In genomic region chr10:96921655-96922054, GRCh38 we compare ENCODE assay signal across 26 cellular contexts.
"Had no signal": no experiment of that assay in that cellular context is flagged by ENCODE, and none has a peak within 500 bp of the region (broad histone marks: within the 10 kb centered on the region; RNA-seq: fewer than 3 reads in every experiment).

No MANE protein-coding gene starts in this region.

- H3K36me3 ChIP-seq: breast epithelium, lower lobe of right lung had no signal

- H3K9me3 ChIP-seq: breast epithelium, esophagus muscularis mucosa, lower lobe of right lung, vagina had no signal

- ATAC-seq: activated naive CD8-positive, alpha-beta T cell treated with anti-CD3 and anti-CD28 coated beads, Interleukin-2, amount 50 U/mL, for 24 hours; activated T-cell treated with anti-CD3 and anti-CD28 coated beads, Interleukin-2, amount 50 U/mL, for 4 hours; activated T-helper 17 cell treated with anti-CD3 and anti-CD28 coated beads, Interleukin-2, amount 50 U/mL, for 72 hours; left lobe of liver; lower lobe of right lung; sciatic nerve; stimulated activated memory B cell treated with anti-CD40 and anti-IgM and Interleukin-4, amounts not matched to agents 10 μg/mL and 1 μg/mL and 100 μg/mL, for 72 hours; stimulated activated naive CD8-positive, alpha-beta T cell treated with anti-CD3 and anti-CD28 coated beads, Interleukin-15, amount 100 ng/mL, for 72 hours; T-helper 17 cell had no signal

- H3K4me1 ChIP-seq: breast epithelium, lower lobe of right lung, vagina had no signal

- H3K4me2 ChIP-seq: smooth muscle cell had no signal

- H3K27me3 ChIP-seq: breast epithelium, esophagus muscularis mucosa, vagina had no signal

- H3K27ac ChIP-seq: breast epithelium, esophagus muscularis mucosa, lower lobe of right lung, vagina had no signal

- DNase-seq: activated CD4-positive, alpha-beta memory T cell treated with anti-CD3 and anti-CD28 coated beads, Interleukin-2, amount 10 ng/mL, durations not matched to agents 7 days and 5 days; activated CD4-positive, alpha-beta T cell treated with anti-CD3 and anti-CD28 coated beads, Interleukin-2, amount 10 ng/mL, durations not matched to agents 7 days and 5 days; activated CD4-positive, CD25-positive, alpha-beta regulatory T cell treated with anti-CD3 and anti-CD28 coated beads, Interleukin-2, amount 50 U/mL, for 72 hours; activated naive CD8-positive, alpha-beta T cell treated with anti-CD3 and anti-CD28 coated beads, Interleukin-2, amount 50 U/mL, for 24 hours; activated T-cell treated with anti-CD3 and anti-CD28 coated beads, Interleukin-2, amount 50 U/mL, for 4 hours; amygdala; dermis blood vessel endothelial cell; effector CD4-positive, alpha-beta T cell; foreskin melanocyte; lower lobe of right lung; mesendoderm; stimulated activated CD4-positive, alpha-beta T cell treated with anti-CD3 and anti-CD28 coated beads, Interleukin-1b, Interleukin-23, amount 100 ng/mL, for 48 hours; stimulated activated CD4-positive, alpha-beta T cell treated with anti-CD3 and anti-CD28 coated beads, Interleukin-4, amount 100 ng/mL, for 4 hours; stimulated activated CD8-positive, alpha-beta memory T cell treated with anti-CD3 and anti-CD28 coated beads, Interleukin-4, amount 100 ng/mL, for 48 hours; stimulated activated naive CD8-positive, alpha-beta T cell treated with anti-CD3 and anti-CD28 coated beads, Interleukin-15, amount 100 ng/mL, for 72 hours; substantia nigra; T-helper 17 cell; T1000 had no signal

- H3K4me3 ChIP-seq: breast epithelium, esophagus muscularis mucosa, lower lobe of right lung, smooth muscle cell, vagina had no signal
